8 cellular contexts compared by ENCODE assay signal in genomic region chr2:37230581-37230980, GRCh38. TPM values are rescaled to one million over a fixed set of nuclear protein-coding genes. Genes with fewer than 3 reads are reported as not detected.
A peak's percentile ranks its signal among the peaks of the same experiment; 100 is the strongest.
DNase-seq lines count a peak whose midpoint lies in the region; ATAC-seq and TF ChIP-seq lines count a peak whose summit lies in the region.

No MANE protein-coding gene starts in this region.

- H2AFZ ChIP-seq in neural progenitor cell (replicated peaks) = no peak overlapping the region

- peak overlapping the region; percentile 83 for H3K4me2 ChIP-seq in neural progenitor cell

- H3K79me2 ChIP-seq in neural progenitor cell (ENCODE audit: low read depth) = peaks cover 95% of the 10 kb centered on the region

- no peak overlapping the region for H3K27ac Mint-ChIP-seq in CD4-positive, alpha-beta memory T cell
- H3K27ac Mint-ChIP-seq in endodermal cell (no peak overlapping the region), neural progenitor cell (no peak overlapping the region)

- DNase-seq in CD4-positive, alpha-beta memory T cell = no peak
- DNase-seq in LNCaP clone FGC (ENCODE audit: low read depth) (no peak), endodermal cell (peak; percentile 45), neural progenitor cell (ENCODE audit: low spot score) (peak; percentile 19), hepatic stellate cell (ENCODE audit: low spot score) (no peak)
- no peak for DNase-seq in stimulated activated CD4-positive, alpha-beta T cell treated with anti-CD3 and anti-CD28 coated beads, Interleukin-4, amount 100 ng/mL, for 24 hours

- 1 to 2% methylated on average over 8 of the region's 8 CpGs for WGBS in endodermal cell (ENCODE audit: insufficient coverage in 1 of 2, insufficient read length in 1 of 2), 2 experiments

- H3K27me3 ChIP-seq in CD4-positive, alpha-beta memory T cell (ENCODE audit: insufficient read depth, low read length) = no peaks in the 10 kb centered on the region
- no peaks in the 10 kb centered on the region for H3K27me3 ChIP-seq in endodermal cell (ENCODE audit: control insufficient read depth, insufficient read depth, low read length, poor library complexity, severe bottlenecking)
- no peaks in the 10 kb centered on the region for H3K27me3 ChIP-seq in neural progenitor cell

- peaks cover 26% of the 10 kb centered on the region for H3F3A ChIP-seq in neural progenitor cell (ENCODE audit: low read depth)

- H3K27me3 Mint-ChIP-seq in CD4-positive, alpha-beta memory T cell = no peaks in the 10 kb centered on the region
- H3K27me3 Mint-ChIP-seq in endodermal cell (ENCODE audit: insufficient read depth) (no peaks in the 10 kb centered on the region), neural progenitor cell (ENCODE audit: insufficient read depth, low read depth) (no peaks in the 10 kb centered on the region)

- H3K4me3 Mint-ChIP-seq in CD4-positive, alpha-beta memory T cell = no peak overlapping the region
- H3K4me3 Mint-ChIP-seq in endodermal cell (no peak overlapping the region), neural progenitor cell (no peak overlapping the region)

- peaks cover 21 to 39% of the 10 kb centered on the region in 2 donors for H3K36me3 Mint-ChIP-seq in CD4-positive, alpha-beta memory T cell
- H3K36me3 Mint-ChIP-seq in endodermal cell (ENCODE audit: low read depth) (peaks cover 21% of the 10 kb centered on the region), neural progenitor cell (peaks cover 7% of the 10 kb centered on the region)

- intact Hi-C loops in CD4-positive, alpha-beta memory T cell (cut with micrococcal nuclease) = loop anchor here (2.0 kb wide), 1 partner anchor 34 kb away; the partner anchor contains the start of gene CEBPZOS

- H3K9me3 Mint-ChIP-seq in CD4-positive, alpha-beta memory T cell = no peaks in the 10 kb centered on the region
- no peaks in the 10 kb centered on the region for H3K9me3 Mint-ChIP-seq in endodermal cell
- H3K9me3 Mint-ChIP-seq in neural progenitor cell = no peaks in the 10 kb centered on the region

- no peaks in the 10 kb centered on the region for H3K9me3 ChIP-seq in CD4-positive, alpha-beta memory T cell (ENCODE audit: control insufficient read depth in 1 of 2, low read length in 2 of 2)
- H3K9me3 ChIP-seq in endodermal cell (ENCODE audit: control insufficient read depth, low read length) (no peaks in the 10 kb centered on the region), neural progenitor cell (ENCODE audit: low read depth) (no peaks in the 10 kb centered on the region)

- peak overlapping the region; percentile 94 to 98 for H3K4me3 ChIP-seq in CD4-positive, alpha-beta memory T cell (ENCODE audit: low read length in 2 of 2)
- peak overlapping the region; percentile 75 for H3K4me3 ChIP-seq in LNCaP clone FGC (ENCODE audit: low read depth, low read length)
- peak overlapping the region; percentile 98 for H3K4me3 ChIP-seq in endodermal cell (ENCODE audit: low read length)
- H3K4me3 ChIP-seq in neural progenitor cell = peak overlapping the region; percentile 90

- CTCF ChIA-PET in CD4-positive, alpha-beta memory T cell (lab: Charles Lee; ENCODE audit: partially characterized antibody) = interaction anchor here (1.4 kb wide), 1 partner anchor 13 kb away, joined by 5 read pairs; no protein-coding TSS in a partner anchor

- H3K27ac ChIP-seq in CD4-positive, alpha-beta memory T cell (ENCODE audit: low read depth, low read length) = peak overlapping the region; percentile 86
- H3K27ac ChIP-seq in endodermal cell (ENCODE audit: low read depth, low read length) (no peak overlapping the region), neural progenitor cell (no peak overlapping the region)

- peaks cover 22 to 48% (median 35%) of the 10 kb centered on the region in 4 donors for H3K4me1 Mint-ChIP-seq in CD4-positive, alpha-beta memory T cell
- H3K4me1 Mint-ChIP-seq in endodermal cell = peaks cover 17% of the 10 kb centered on the region
- peaks cover 11% of the 10 kb centered on the region for H3K4me1 Mint-ChIP-seq in neural progenitor cell

- H3K9ac ChIP-seq in endodermal cell (ENCODE audit: extremely low read depth, low read length, poor library complexity, severe bottlenecking) = peak overlapping the region; percentile 81
- peak overlapping the region; percentile 82 for H3K9ac ChIP-seq in neural progenitor cell

- TF ChIP-seq CTCF in LNCaP clone FGC (IDR thresholded peaks at IDR 0.05; ENCODE audit: control insufficient read depth, extremely low read depth, insufficient read depth) (no peak), endodermal cell (conservative IDR thresholded peaks at IDR 0.05) (no peak), neural progenitor cell (IDR thresholded peaks at IDR 0.05) (no peak)

- H3K4me1 ChIP-seq in CD4-positive, alpha-beta memory T cell (ENCODE audit: insufficient read depth, low read length) = peaks cover 50% of the 10 kb centered on the region
- H3K4me1 ChIP-seq in endodermal cell (ENCODE audit: control insufficient read depth, insufficient read depth, low read length) (peaks cover 5% of the 10 kb centered on the region), neural progenitor cell (peaks cover 26% of the 10 kb centered on the region)

- POLR2A ChIA-PET in CD4-positive, alpha-beta memory T cell (lab: Charles Lee; ENCODE audit: partially characterized antibody) = interaction anchor here (2.5 kb wide), 1 partner anchor 34 kb away, joined by 22 read pairs; the partner anchor contains the start of gene CEBPZOS

- ATAC-seq in GM18520 (IDR thresholded peaks at IDR 0.05; ENCODE audit: unreplicated experiment) (no peak), GM19455 (IDR thresholded peaks at IDR 0.05; ENCODE audit: unreplicated experiment) (no peak)

- peaks cover 29% of the 10 kb centered on the region for H4K20me1 ChIP-seq in neural progenitor cell (ENCODE audit: low read depth)

- peaks cover 17% of the 10 kb centered on the region for H3K36me3 ChIP-seq in CD4-positive, alpha-beta memory T cell (ENCODE audit: insufficient read depth, low read length)
- H3K36me3 ChIP-seq in endodermal cell (ENCODE audit: control insufficient read depth, insufficient read depth, low read length) (peaks cover 34% of the 10 kb centered on the region), neural progenitor cell (peaks cover 4% of the 10 kb centered on the region)

RNA-seq across cellular contexts. Expression of gene CEBPZ, which starts 0.8 kb away (rescaled TPM):
- 10 to 100 TPM; 68.5 to 70.9 TPM for total RNA-seq in CD4-positive, alpha-beta memory T cell
- 10 to 100 TPM; 28.3 to 43.5 TPM for polyA plus RNA-seq in CD4-positive, alpha-beta memory T cell
- total RNA-seq in endodermal cell (10 to 100 TPM; 66.9 to 80.5 TPM), neural progenitor cell (ENCODE audit: low replicate concordance) (56.5 and 86.6 TPM in 2 replicates)
- polyA plus RNA-seq in endodermal cell (2013, experiment 1 of 2) = 35.9 TPM
- 35.8 TPM for polyA plus RNA-seq in endodermal cell (2013, experiment 2 of 2)

RNA-seq across cellular contexts. Expression of gene NDUFAF7, which starts 0.9 kb away (rescaled TPM):
- 10 to 100 TPM; 36.8 to 37.9 TPM for total RNA-seq in CD4-positive, alpha-beta memory T cell
- 10 to 100 TPM in 1 of 2 donors, 1 to 10 TPM in 1; 7.4 to 10.1 TPM for polyA plus RNA-seq in CD4-positive, alpha-beta memory T cell
- 10 to 100 TPM; 41.4 to 54.4 TPM for total RNA-seq in endodermal cell
- polyA plus RNA-seq in endodermal cell (2013, experiment 1 of 2) = 26.2 TPM
- 18.2 TPM for polyA plus RNA-seq in endodermal cell (2013, experiment 2 of 2)
- total RNA-seq in neural progenitor cell (ENCODE audit: low replicate concordance) = 28.3 and 47.4 TPM in 2 replicates

RNA-seq across cellular contexts. Expression of gene CEBPZOS, which starts 34.3 kb away (rescaled TPM):
- 10 to 100 TPM; 39.6 to 41.0 TPM for total RNA-seq in CD4-positive, alpha-beta memory T cell
- 10 to 100 TPM; 41.3 to 44.8 TPM for polyA plus RNA-seq in CD4-positive, alpha-beta memory T cell
- total RNA-seq in endodermal cell (10 to 100 TPM in 1 of 2 donors, 1 to 10 TPM in 1; 4.4 to 11.8 TPM), neural progenitor cell (ENCODE audit: low replicate concordance) (6.4 and 13.6 TPM in 2 replicates)
- polyA plus RNA-seq in endodermal cell (2013, experiment 1 of 2) = 11.6 TPM
- polyA plus RNA-seq in endodermal cell (2013, experiment 2 of 2) = 13.3 TPM

RNA-seq across cellular contexts. Expression of gene SULT6B1, which starts 42.1 kb away (rescaled TPM):
- total RNA-seq in CD4-positive, alpha-beta memory T cell = not detected
- not detected for polyA plus RNA-seq in CD4-positive, alpha-beta memory T cell
- total RNA-seq in endodermal cell (not detected), neural progenitor cell (ENCODE audit: low replicate concordance) (not detected in 2 replicates)
- polyA plus RNA-seq in endodermal cell (2013, experiment 1 of 2) = not detected
- not detected for polyA plus RNA-seq in endodermal cell (2013, experiment 2 of 2)

Comparison
In these comparisons a context has a peak if more than half of its experiments do, and no peak if none do; other contexts are left out.
1. DNase-seq: peak in endodermal cell (single experiment) and neural progenitor cell (single experiment); none in CD4-positive, alpha-beta memory T cell (0 of 5), LNCaP clone FGC (single experiment), stimulated activated CD4-positive, alpha-beta T cell treated with anti-CD3 and anti-CD28 coated beads, Interleukin-4, amount 100 ng/mL, for 24 hours (single experiment) and hepatic stellate cell (single experiment).
2. Peak in every context shown above with its lines, with median percentiles within 50 percentile points of each other: H3K4me3 ChIP-seq.